Comparison of ENCODE assay signal across 11 cellular contexts in genomic region chr5:6525422-6525821, GRCh38.
DNase-seq lines count a peak whose midpoint lies in the region; TF ChIP-seq lines count a peak whose summit lies in the region.
"Had no signal": no experiment of that assay in that cellular context is flagged by ENCODE, and none has a peak within 500 bp of the region (broad histone marks: within the 10 kb centered on the region; RNA-seq: fewer than 3 reads in every experiment).

No MANE protein-coding gene starts in this region.

- CTCF ChIA-PET in GM10248 (lab: Yijun Ruan, JAX): interaction anchor here (0.7 kb wide), 1 partner anchor 10 kb away, joined by 3 read pairs; no protein-coding TSS in a partner anchor

- H3K4me3 ChIP-seq in choroid plexus epithelial cell (ENCODE audit: low read depth, low read length): no peak overlapping the region

- TF ChIP-seq CTCF in GM10248 (IDR thresholded peaks at IDR 0.05; ENCODE audit: control extremely low read depth, extremely low read depth, low read depth, missing control alignments) (peak; percentile 38), GM10266 (IDR thresholded peaks at IDR 0.05; ENCODE audit: control insufficient read depth, insufficient read depth, low read depth, missing control alignments) (peak; percentile 26), GM20000 (IDR thresholded peaks at IDR 0.05; ENCODE audit: extremely low read depth, missing control alignments) (no peak), choroid plexus epithelial cell (conservative IDR thresholded peaks at IDR 0.05; ENCODE audit: low read depth, low read length) (peak; percentile 7)

- POLR2A ChIA-PET in GM10248 (lab: Yijun Ruan, JAX): no interaction called here

- DNase-seq in GM10248 (ENCODE audit: extremely low spot score) (no peak), GM10266 (ENCODE audit: extremely low spot score) (no peak), GM20000 (ENCODE audit: low spot score) (peak; percentile 32), choroid plexus epithelial cell (ENCODE audit: low read depth) (no peak), T-helper 2 cell (no peak), NK-92 (lab: John Stamatoyannopoulos, UW; ENCODE audit: unreplicated experiment) (no peak)
- DNase-seq in effector CD8-positive, alpha-beta T cell (lab: John Stamatoyannopoulos, UW): no peak
- DNase-seq: CD4-positive, alpha-beta memory T cell; DMS79 treated with DMSO at 0.1 percent for 48 hours; GF-D8; GOT3 had no signal
